Comparison of ENCODE assay signal across 13 cellular contexts in the genomic region with DNA sequence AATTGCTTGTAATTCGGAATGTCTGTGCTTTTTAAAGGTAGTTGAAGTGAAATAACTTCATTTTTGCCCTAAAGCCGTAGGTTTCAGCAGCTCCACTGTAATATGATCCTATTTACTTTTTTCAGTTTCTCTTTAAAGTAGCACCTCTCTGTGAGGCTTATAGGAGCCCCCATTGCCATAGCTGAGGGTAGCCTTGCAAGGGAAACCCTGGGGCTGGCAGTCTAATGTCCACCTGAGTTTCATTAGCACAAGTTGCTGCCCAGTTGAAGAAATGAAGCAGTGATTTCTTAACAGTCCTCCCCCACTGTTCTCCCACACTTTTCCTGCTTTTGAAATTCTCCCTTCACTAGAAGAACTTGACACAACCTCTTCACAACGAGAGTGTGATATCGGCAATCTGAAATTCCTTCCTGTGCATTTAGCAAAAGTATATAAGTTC. TPM values are rescaled to one million over a fixed set of nuclear protein-coding genes. Genes with fewer than 3 reads are reported as not detected.
DNase-seq lines count a peak whose midpoint lies in the region; ATAC-seq, FAIRE-seq and TF ChIP-seq lines count a peak whose summit lies in the region.
"Had no signal": no experiment of that assay in that cellular context is flagged by ENCODE, and none has a peak within 500 bp of the region (broad histone marks: within the 10 kb centered on the region; RNA-seq: fewer than 3 reads in every experiment).

No MANE protein-coding gene starts in this region.

- H3K79me1 ChIP-seq in mesenchymal stem cell (replicated peaks; ENCODE audit: low read length, poor library complexity, severe bottlenecking): peaks cover 9% of the 10 kb centered on the region

- peak overlapping the region in 10 of 12 donors; percentile 33 to 84 (median 74) for H3K27ac ChIP-seq in heart left ventricle
- H3K27ac ChIP-seq in mesenchymal stem cell (ENCODE audit: low read length, poor library complexity, severe bottlenecking): no peak overlapping the region
- H3K27ac ChIP-seq in urinary bladder (ENCODE audit: low read depth): no peak overlapping the region

- WGBS in heart left ventricle, 4 donors: 35 to 58% (median 43%) methylated on average over 4 of the region's 4 CpGs
- WGBS in mesenchymal stem cell: 41% methylated on average over 3 of the region's 4 CpGs
- 44% methylated on average over 4 of the region's 4 CpGs for WGBS in urinary bladder

- H3K9me3 ChIP-seq in heart left ventricle: peaks cover 0 to 18% (median 3%) of the 10 kb centered on the region in 12 donors
- H3K9me3 ChIP-seq in mesenchymal stem cell (ENCODE audit: control insufficient read depth, low read length): peaks cover 3% of the 10 kb centered on the region

- no peak overlapping the region for H4K91ac ChIP-seq in mesenchymal stem cell (ENCODE audit: low read length)

- H3K36me3 ChIP-seq in heart left ventricle: no peaks in the 10 kb centered on the region
- H3K36me3 ChIP-seq in mesenchymal stem cell (ENCODE audit: control insufficient read depth in 1 of 2, insufficient read depth in 2 of 2, low read depth in 1 of 2, low read length in 2 of 2): peaks cover 0 to 9% of the 10 kb centered on the region in 2 experiments
- H3K36me3 ChIP-seq in urinary bladder (ENCODE audit: insufficient read depth): no peaks in the 10 kb centered on the region

- peaks cover 42% of the 10 kb centered on the region for H3K27me3 Mint-ChIP-seq in brain

- H4K8ac ChIP-seq in mesenchymal stem cell (ENCODE audit: low read length): no peak overlapping the region

- H3K4ac ChIP-seq in mesenchymal stem cell (ENCODE audit: low read depth in 1 of 2, low read length in 2 of 2): no peak overlapping the region

- no peak for DNase-seq in heart left ventricle
- no peak for DNase-seq in Right ventricle myocardium superior
- peak; percentile 32 for DNase-seq in mesenchymal stem cell
- no peak for DNase-seq in D721Med (ENCODE audit: insufficient read length, low spot score)
- no peak for DNase-seq in H4 (ENCODE audit: low spot score)
- DNase-seq: stimulated activated CD4-positive, alpha-beta T cell treated with anti-CD3 and anti-CD28 coated beads, Interleukin-1b, Interleukin-23, amount 100 ng/mL, for 48 hours had no signal

- no peak overlapping the region for H2AK5ac ChIP-seq in mesenchymal stem cell (ENCODE audit: low read length, severe bottlenecking)

- H2AFZ ChIP-seq in mesenchymal stem cell (ENCODE audit: low read depth, low read length): no peak overlapping the region

- peaks cover 6 to 14% (median 8%) of the 10 kb centered on the region in 5 experiments for H3K9me3 Mint-ChIP-seq in brain

- FAIRE-seq in D721Med (lab: Jason Lieb, UNC): no peak
- FAIRE-seq: GM12891, urothelium cell line had no signal

- no peak overlapping the region for H2BK12ac ChIP-seq in mesenchymal stem cell (ENCODE audit: low read length in 2 of 2)

- peak overlapping the region; percentile 95 for H3K9ac ChIP-seq in mesenchymal stem cell (ENCODE audit: low read length)

- H3K18ac ChIP-seq in mesenchymal stem cell (ENCODE audit: low read depth in 1 of 2, low read length in 2 of 2): no peak overlapping the region

- H3K36me3 Mint-ChIP-seq in brain: no peaks in the 10 kb centered on the region

- H3K4me1 ChIP-seq in heart left ventricle (peaks cover 0 to 18% (median 0%) of the 10 kb centered on the region in 12 donors), mesenchymal stem cell (ENCODE audit: control insufficient read depth, insufficient read depth, low read depth, low read length) (no peaks in the 10 kb centered on the region), urinary bladder (ENCODE audit: insufficient read depth) (no peaks in the 10 kb centered on the region)

- H2BK5ac ChIP-seq in mesenchymal stem cell (ENCODE audit: low read depth, low read length, poor library complexity, severe bottlenecking): no peak overlapping the region

- peak overlapping the region; percentile 68 for H3K4me2 ChIP-seq in mesenchymal stem cell (ENCODE audit: low read length, poor library complexity, severe bottlenecking)

- no peak overlapping the region for H2BK120ac ChIP-seq in mesenchymal stem cell (ENCODE audit: low read depth, low read length)

- no peak overlapping the region for H3K23ac ChIP-seq in mesenchymal stem cell (ENCODE audit: low read length in 2 of 2)

- TF ChIP-seq CTCF in heart left ventricle (IDR thresholded peaks at IDR 0.05): no peak
- TF ChIP-seq CTCF in brain (conservative IDR thresholded peaks at IDR 0.05): no peak
- no peak for TF ChIP-seq CTCF in D721Med (IDR thresholded peaks at IDR 0.05; ENCODE audit: insufficient read depth, missing control alignments)

- peak overlapping the region in 4 of 5 experiments; percentile 10 to 84 (median 79) for H3K4me3 Mint-ChIP-seq in brain

- H2BK15ac ChIP-seq in mesenchymal stem cell (ENCODE audit: low read depth, poor library complexity, severe bottlenecking): no peak overlapping the region

- H3K4me3 ChIP-seq in heart left ventricle: peak overlapping the region; percentile 24 to 77 (median 62)
- H3K4me3 ChIP-seq in mesenchymal stem cell (ENCODE audit: insufficient read depth in 1 of 2, low read depth in 1 of 2, low read length in 2 of 2): peak overlapping the region; percentile 42 to 86
- peak overlapping the region; percentile 1 for H3K4me3 ChIP-seq in urinary bladder (ENCODE audit: low read depth, low read length)

- peak overlapping the region in 2 of 5 experiments; percentile 22 to 43 for H3K27ac Mint-ChIP-seq in brain
- H3K27ac Mint-ChIP-seq: activated T-helper 1 cell treated with anti-CD3 and anti-CD28 coated beads, Interleukin-12 subunit alpha, Interleukin-12 subunit beta, Interleukin-2, Interleukin-4 antibody, amounts not matched to agents 30 ng/mL and 10 ng/mL and 1 ng/mL, durations not matched to agents 14 hours and 24 hours and 36 hours; memory B cell had no signal

- H3K27me3 ChIP-seq in heart left ventricle: peaks cover 0 to 30% (median 0%) of the 10 kb centered on the region in 9 donors
- no peaks in the 10 kb centered on the region for H3K27me3 ChIP-seq in mesenchymal stem cell (ENCODE audit: control insufficient read depth in 1 of 2, insufficient read depth in 1 of 2, low read length in 2 of 2)

- H3K4me1 Mint-ChIP-seq in brain: peaks cover 24% of the 10 kb centered on the region

- no peak overlapping the region for H3K14ac ChIP-seq in mesenchymal stem cell (ENCODE audit: low read length in 2 of 2)

- intact Hi-C loops in heart left ventricle (cut with DNase I): loop anchor here in 2 of 10 donors (10.0 kb wide), 2 partner anchors 69 to 359 kb away; no protein-coding TSS in a partner anchor
- intact Hi-C loops in Right ventricle myocardium superior (cut with DNase I): no loop called here

- ATAC-seq in heart left ventricle (no peak), Right ventricle myocardium superior (ENCODE audit: poor library complexity) (no peak), HG03025 (IDR thresholded peaks at IDR 0.05; ENCODE audit: low FRiP score, unreplicated experiment) (no peak)

- TF ChIP-seq POLR2A in heart left ventricle (IDR thresholded peaks at IDR 0.05): no peak

RNA-seq across cellular contexts. Expression of a gene that starts 1.5 kb away (rescaled TPM):
- total RNA-seq in heart left ventricle (10 to 100 TPM in 2 of 9 donors, 1 to 10 TPM in 7; 3.3 to 14.1 (median 6.2) TPM), Right ventricle myocardium superior (5.7 TPM), urinary bladder (36.9 TPM)
- polyA plus RNA-seq in heart left ventricle (1 to 10 TPM; 2.1 to 3.9 TPM), brain (ENCODE audit: insufficient read depth, low read depth, low replicate concordance) (0.32 TPM), urinary bladder (2.5 TPM)
- 5.3 TPM for polyA plus RNA-seq in mesenchymal stem cell (2013, experiment 1 of 2)
- polyA plus RNA-seq in mesenchymal stem cell (2013, experiment 2 of 2): 5.1 TPM
- total RNA-seq in H4 (2014; rRNA removed; shearing (Covaris generic)): 14.8 and 17.4 TPM in 2 replicates
- total RNA-seq: activated T-helper 1 cell treated with anti-CD3 and anti-CD28 coated beads, Interleukin-12 subunit alpha, Interleukin-12 subunit beta, Interleukin-2, Interleukin-4 antibody, amounts not matched to agents 30 ng/mL and 10 ng/mL and 1 ng/mL, durations not matched to agents 14 hours and 24 hours and 36 hours had no signal

Comparison
In these comparisons a context has a peak if more than half of its experiments do, and no peak if none do; other contexts are left out.
1. H3K27ac ChIP-seq: peak in heart left ventricle (10 of 12); none in mesenchymal stem cell (single experiment) and urinary bladder (single experiment).
2. H3K4me3 ChIP-seq: peak in every context shown above with its lines; median percentile 64 in mesenchymal stem cell; 62 in heart left ventricle; 1 in urinary bladder.